In the genomic region with DNA sequence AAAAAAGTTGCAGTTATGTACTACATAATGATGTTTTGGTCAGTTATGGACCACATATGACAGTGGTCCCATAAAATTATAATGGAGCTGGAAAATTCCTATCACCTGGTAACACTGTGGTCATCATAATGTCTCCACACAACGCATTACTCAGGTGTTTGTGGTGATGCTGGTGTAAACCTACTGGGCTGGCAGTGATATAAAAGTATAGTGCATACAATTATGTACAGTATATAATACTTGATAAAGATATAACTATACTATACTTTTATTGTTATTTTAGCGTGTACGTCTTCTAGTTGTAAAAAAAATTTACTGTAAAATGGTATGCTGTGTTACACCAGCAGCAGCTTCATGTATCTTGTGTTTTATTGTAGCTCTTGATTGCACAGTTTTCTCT, we compare ENCODE assay signal across 23 cellular contexts.
"Had no signal": no experiment of that assay in that cellular context is flagged by ENCODE, and none has a peak within 500 bp of the region (broad histone marks: within the 10 kb centered on the region; RNA-seq: fewer than 3 reads in every experiment).

No MANE protein-coding gene starts in this region.

- FAIRE-seq: endometrium, frontal cortex, kidney had no signal

- DNase-seq: dermis blood vessel endothelial cell; dorsolateral prefrontal cortex; effector CD4-positive, alpha-beta T cell; effector memory CD4-positive, alpha-beta T cell; foreskin keratinocyte; heart left ventricle; hypothalamus; immature natural killer cell; islet precursor cell; kidney; kidney glomerular epithelial cell; left lung; left ventricle myocardium superior; lower lobe of right lung; mesenchymal stem cell; naive B cell; naive thymus-derived CD8-positive, alpha-beta T cell had no signal

- H3K4me3 ChIP-seq: coronary artery, dorsolateral prefrontal cortex, esophagus muscularis mucosa, gastroesophageal sphincter, heart left ventricle, hepatocyte, left lung, lower lobe of right lung had no signal

- H3K4me1 ChIP-seq: esophagus muscularis mucosa, gastroesophageal sphincter, heart left ventricle, left lung, lower lobe of right lung had no signal

- H3K27me3 ChIP-seq: dorsolateral prefrontal cortex, esophagus muscularis mucosa, foreskin keratinocyte, gastroesophageal sphincter, heart left ventricle, hepatocyte, left lung had no signal

- H3K9me3 ChIP-seq: esophagus muscularis mucosa, gastroesophageal sphincter, left lung, lower lobe of right lung had no signal

- H3K36me3 ChIP-seq: esophagus muscularis mucosa, gastroesophageal sphincter, heart left ventricle, left lung, lower lobe of right lung had no signal

- ATAC-seq: foreskin keratinocyte; gastroesophageal sphincter; heart left ventricle; left lung; left ventricle myocardium superior; lower lobe of right lung; naive thymus-derived CD8-positive, alpha-beta T cell had no signal

- H3K27ac ChIP-seq: coronary artery, dorsolateral prefrontal cortex, esophagus muscularis mucosa, foreskin keratinocyte, gastroesophageal sphincter, heart left ventricle, hepatocyte, left lung, lower lobe of right lung had no signal
